Comparison of ENCODE assay signal across 18 cellular contexts in genomic region chr21:32682696-32683474, GRCh38. TPM values are rescaled to one million over a fixed set of nuclear protein-coding genes. Genes with fewer than 3 reads are reported as not detected.
DNase-seq lines count a peak whose midpoint lies in the region; ATAC-seq, FAIRE-seq and TF ChIP-seq lines count a peak whose summit lies in the region.
"Had no signal": no experiment of that assay in that cellular context is flagged by ENCODE, and none has a peak within 500 bp of the region (broad histone marks: within the 10 kb centered on the region; RNA-seq: fewer than 3 reads in every experiment).

No MANE protein-coding gene starts in this region.

- ATAC-seq in GM18861 (IDR thresholded peaks at IDR 0.05; ENCODE audit: unreplicated experiment) (peak; percentile 56), right lobe of liver (peak; percentile 64 to 71 (median 66)), GM21381 (IDR thresholded peaks at IDR 0.05; ENCODE audit: unreplicated experiment) (no peak)
- ATAC-seq: heart right ventricle, Right ventricle myocardium inferior had no signal

- peak; percentile 14 for DNase-seq in RCC 7860 (ENCODE audit: low spot score)
- no peak for DNase-seq in endodermal cell
- DNase-seq in right lobe of liver = no peak
- DNase-seq in RWPE1 (ENCODE audit: low spot score) = no peak
- DNase-seq in RPMI8226 = no peak
- DNase-seq in esophagus squamous epithelium (lab: John Stamatoyannopoulos, UW) = no peak
- DNase-seq: activated naive CD8-positive, alpha-beta T cell treated with anti-CD3 and anti-CD28 coated beads for 36 hours; brain microvascular endothelial cell; heart right ventricle; NCI-H1436 treated with DMSO at 0.1 percent for 48 hours; NCI-H2227 treated with DMSO at 0.1 percent for 48 hours; nephron progenitor cell had no signal

- H3K4me3 Mint-ChIP-seq in endodermal cell = no peak overlapping the region
- H3K4me3 Mint-ChIP-seq: activated naive CD8-positive, alpha-beta T cell treated with anti-CD3 and anti-CD28 coated beads for 36 hours; activated T-helper 1 cell treated with anti-CD3 and anti-CD28 coated beads, Interleukin-12 subunit alpha, Interleukin-12 subunit beta, Interleukin-2, Interleukin-4 antibody, amounts not matched to agents 30 ng/mL and 10 ng/mL and 1 ng/mL, durations not matched to agents 14 hours and 24 hours and 36 hours; dendritic cell treated with granulocyte-macrophage colony-stimulating factor and Interleukin-4, amounts not matched to agents 40 ng/mL and 50 ng/mL, for 4 days; nephron progenitor cell had no signal

- H3K9me3 ChIP-seq in endodermal cell (ENCODE audit: control insufficient read depth, low read length) = peaks cover 6% of the 10 kb centered on the region
- H3K9me3 ChIP-seq in right lobe of liver = no peaks in the 10 kb centered on the region
- no peaks in the 10 kb centered on the region for H3K9me3 ChIP-seq in esophagus squamous epithelium
- H3K9me3 ChIP-seq: heart right ventricle had no signal

- POLR2A ChIA-PET in RWPE1 (lab: Yijun Ruan, JAX; ENCODE audit: low non-redundant PET) = no interaction called here

- H3K36me3 ChIP-seq in endodermal cell (ENCODE audit: control insufficient read depth, insufficient read depth, low read length) (peaks cover 32% of the 10 kb centered on the region), right lobe of liver (peaks cover 0 to 16% (median 6%) of the 10 kb centered on the region in 4 donors), esophagus squamous epithelium (peaks cover 0 to 51% (median under 1%) of the 10 kb centered on the region in 3 donors)
- H3K36me3 ChIP-seq: brain microvascular endothelial cell had no signal

- 67 to 76% methylated on average over 1 to 3 of the region's 3 CpGs for WGBS in endodermal cell (ENCODE audit: insufficient coverage in 1 of 2, insufficient read length in 1 of 2), 2 experiments
- 8% methylated on average over 3 of the region's 3 CpGs for WGBS in right lobe of liver (ENCODE audit: insufficient coverage, low coverage, low lambda C conversion rate, missing lambda C conversion rate)
- WGBS in esophagus squamous epithelium, 2 donors = 50 to 57% methylated on average over 3 of the region's 3 CpGs

- peak overlapping the region; percentile 66 for H3K27ac Mint-ChIP-seq in endodermal cell
- H3K27ac Mint-ChIP-seq: activated naive CD8-positive, alpha-beta T cell treated with anti-CD3 and anti-CD28 coated beads for 36 hours; activated T-helper 1 cell treated with anti-CD3 and anti-CD28 coated beads, Interleukin-12 subunit alpha, Interleukin-12 subunit beta, Interleukin-2, Interleukin-4 antibody, amounts not matched to agents 30 ng/mL and 10 ng/mL and 1 ng/mL, durations not matched to agents 14 hours and 24 hours and 36 hours; dendritic cell treated with granulocyte-macrophage colony-stimulating factor and Interleukin-4, amounts not matched to agents 40 ng/mL and 50 ng/mL, for 4 days; nephron progenitor cell; progenitor cell of endocrine pancreas had no signal

- H3K4me1 Mint-ChIP-seq in endodermal cell = peaks cover 22% of the 10 kb centered on the region
- H3K4me1 Mint-ChIP-seq: activated naive CD8-positive, alpha-beta T cell treated with anti-CD3 and anti-CD28 coated beads for 36 hours; nephron progenitor cell had no signal

- H3K4me1 ChIP-seq in endodermal cell (ENCODE audit: control insufficient read depth, insufficient read depth, low read length) (peaks cover 13% of the 10 kb centered on the region), right lobe of liver (peaks cover 0 to 6% (median 0%) of the 10 kb centered on the region in 4 donors), esophagus squamous epithelium (no peaks in the 10 kb centered on the region)

- TF ChIP-seq CTCF in endodermal cell (conservative IDR thresholded peaks at IDR 0.05) (no peak), right lobe of liver (IDR thresholded peaks at IDR 0.05) (no peak), RWPE1 (conservative IDR thresholded peaks at IDR 0.05; ENCODE audit: low read depth) (no peak), esophagus squamous epithelium (IDR thresholded peaks at IDR 0.05) (no peak)

- peaks cover 14% of the 10 kb centered on the region for H3K36me3 Mint-ChIP-seq in endodermal cell (ENCODE audit: low read depth)
- H3K36me3 Mint-ChIP-seq: activated naive CD8-positive, alpha-beta T cell treated with anti-CD3 and anti-CD28 coated beads for 36 hours had no signal

- CTCF ChIA-PET in RWPE1 (lab: Yijun Ruan, JAX) = interaction anchor here (0.7 kb wide), 3 partner anchors 10 to 61 kb away, joined by 3 read pairs; no protein-coding TSS in a partner anchor

- intact Hi-C loops in right lobe of liver (cut with DNase I) (no loop called here), esophagus squamous epithelium (cut with DNase I) (no loop called here)

- no peaks in the 10 kb centered on the region for H3K9me3 Mint-ChIP-seq in endodermal cell
- H3K9me3 Mint-ChIP-seq: activated naive CD8-positive, alpha-beta T cell treated with anti-CD3 and anti-CD28 coated beads for 36 hours; activated T-helper 1 cell treated with anti-CD3 and anti-CD28 coated beads, Interleukin-12 subunit alpha, Interleukin-12 subunit beta, Interleukin-2, Interleukin-4 antibody, amounts not matched to agents 30 ng/mL and 10 ng/mL and 1 ng/mL, durations not matched to agents 14 hours and 24 hours and 36 hours; dendritic cell treated with granulocyte-macrophage colony-stimulating factor and Interleukin-4, amounts not matched to agents 40 ng/mL and 50 ng/mL, for 4 days; nephron progenitor cell had no signal

- H3K9ac ChIP-seq in endodermal cell (ENCODE audit: extremely low read depth, low read length, poor library complexity, severe bottlenecking) = no peak overlapping the region

- FAIRE-seq in RCC 7860 (lab: Jason Lieb, UNC) = peak; percentile 89

- TF ChIP-seq POLR2A in right lobe of liver (IDR thresholded peaks at IDR 0.05) (no peak), esophagus squamous epithelium (IDR thresholded peaks at IDR 0.05) (no peak)

- H3K27me3 Mint-ChIP-seq in endodermal cell (ENCODE audit: insufficient read depth) = no peaks in the 10 kb centered on the region
- H3K27me3 Mint-ChIP-seq: activated naive CD8-positive, alpha-beta T cell treated with anti-CD3 and anti-CD28 coated beads for 36 hours; dendritic cell treated with granulocyte-macrophage colony-stimulating factor and Interleukin-4, amounts not matched to agents 40 ng/mL and 50 ng/mL, for 4 days; progenitor cell of endocrine pancreas had no signal

- H3K27me3 ChIP-seq in endodermal cell (ENCODE audit: control insufficient read depth, insufficient read depth, low read length, poor library complexity, severe bottlenecking) (no peaks in the 10 kb centered on the region), right lobe of liver (no peaks in the 10 kb centered on the region), esophagus squamous epithelium (no peaks in the 10 kb centered on the region)
- H3K27me3 ChIP-seq: brain microvascular endothelial cell, heart right ventricle had no signal

- H3K27ac ChIP-seq in endodermal cell (ENCODE audit: low read depth, low read length) (no peak overlapping the region), right lobe of liver (no peak overlapping the region), RWPE1 (no peak overlapping the region), esophagus squamous epithelium (no peak overlapping the region)
- H3K27ac ChIP-seq: brain microvascular endothelial cell, heart right ventricle had no signal

- H3K4me3 ChIP-seq in endodermal cell (ENCODE audit: low read length) = peak overlapping the region; percentile 51
- peak overlapping the region; percentile 3 to 28 (median 19) for H3K4me3 ChIP-seq in right lobe of liver
- no peak overlapping the region for H3K4me3 ChIP-seq in esophagus squamous epithelium
- H3K4me3 ChIP-seq: heart right ventricle had no signal

RNA-seq across cellular contexts. Expression of gene SYNJ1, which starts 44.9 kb away (rescaled TPM):
- 10 to 100 TPM in 1 of 2 donors, 1 to 10 TPM in 1; 6.0 to 12.2 TPM for total RNA-seq in endodermal cell
- polyA plus RNA-seq in endodermal cell (2013, experiment 1 of 2) = 9.3 TPM
- polyA plus RNA-seq in endodermal cell (2013, experiment 2 of 2) = 12.0 TPM
- 1 to 10 TPM; 5.6 to 8.7 (median 6.9) TPM for total RNA-seq in right lobe of liver
- total RNA-seq in esophagus squamous epithelium = 10 to 100 TPM in 1 of 4 donors, 1 to 10 TPM in 3; 6.5 to 13.8 (median 7.6) TPM

Comparison
In these comparisons a context has a peak if more than half of its experiments do, and no peak if none do; other contexts are left out.
1. H3K4me3 ChIP-seq: peak in endodermal cell (single experiment) and right lobe of liver (3 of 3); none in esophagus squamous epithelium (0 of 4).